ENCODE assay signal across 1 cellular context in genomic region chr11:128709402-128709801, GRCh38.
TF ChIP-seq lines count a peak whose summit lies in the region.

No MANE protein-coding gene starts in this region.

TF ChIP-seq in WTC11, 78 proteins besides CTCF, POLR2A, EP300 and RAD21 (continued from another document):
- TF ChIP-seq ZNF512 (CRISPR knock-in tag; IDR thresholded peaks at IDR 0.05; ENCODE audit: borderline replicate concordance), result no peak
- no peak for TF ChIP-seq SP1 (CRISPR knock-in tag; conservative IDR thresholded peaks at IDR 0.05)
- TF ChIP-seq ETV6 (CRISPR knock-in tag; IDR thresholded peaks at IDR 0.05), result no peak
- TF ChIP-seq ESRRA (CRISPR knock-in tag; IDR thresholded peaks at IDR 0.05; ENCODE audit: borderline replicate concordance), result no peak
